In genomic region chrX:48068096-48068887, GRCh38 we compare ENCODE assay signal across 23 cellular contexts. TPM values are rescaled to one million over a fixed set of nuclear protein-coding genes. Genes with fewer than 3 reads are reported as not detected.
DNase-seq lines count a peak whose midpoint lies in the region; ATAC-seq and TF ChIP-seq lines count a peak whose summit lies in the region.
"Had no signal": no experiment of that assay in that cellular context is flagged by ENCODE, and none has a peak within 500 bp of the region (broad histone marks: within the 10 kb centered on the region; RNA-seq: fewer than 3 reads in every experiment).

No MANE protein-coding gene starts in this region.

- no peaks in the 10 kb centered on the region for H3K27me3 Mint-ChIP-seq in activated naive CD8-positive, alpha-beta T cell treated with anti-CD3 and anti-CD28 coated beads for 36 hours
- H3K27me3 Mint-ChIP-seq in activated naive CD8-positive, alpha-beta T cell treated with anti-CD3 and anti-CD28 coated beads, Interleukin-2, amount 50 U/mL, for 24 hours = no peaks in the 10 kb centered on the region
- H3K27me3 Mint-ChIP-seq in neural crest cell (ENCODE audit: low read depth) = no peaks in the 10 kb centered on the region

- H3K4me3 ChIP-seq in mucosa of descending colon = no peak overlapping the region
- H3K4me3 ChIP-seq: GM12878, Peyer's patch had no signal

- H3K36me3 ChIP-seq in mucosa of descending colon (ENCODE audit: low read depth) = no peaks in the 10 kb centered on the region
- H3K36me3 ChIP-seq: Peyer's patch had no signal

- H3K4me3 Mint-ChIP-seq in activated naive CD8-positive, alpha-beta T cell treated with anti-CD3 and anti-CD28 coated beads for 36 hours = peak overlapping the region; percentile 42
- no peak overlapping the region for H3K4me3 Mint-ChIP-seq in activated naive CD8-positive, alpha-beta T cell treated with anti-CD3 and anti-CD28 coated beads, Interleukin-2, amount 50 U/mL, for 24 hours
- peak overlapping the region; percentile 49 for H3K4me3 Mint-ChIP-seq in neural crest cell

- no peak overlapping the region for H3K27ac Mint-ChIP-seq in activated naive CD8-positive, alpha-beta T cell treated with anti-CD3 and anti-CD28 coated beads for 36 hours
- no peak overlapping the region for H3K27ac Mint-ChIP-seq in activated naive CD8-positive, alpha-beta T cell treated with anti-CD3 and anti-CD28 coated beads, Interleukin-2, amount 50 U/mL, for 24 hours
- H3K27ac Mint-ChIP-seq in neural crest cell (ENCODE audit: unreplicated experiment) = no peak overlapping the region

- no peaks in the 10 kb centered on the region for H3K4me1 ChIP-seq in mucosa of descending colon (ENCODE audit: low read depth)
- H3K4me1 ChIP-seq: Peyer's patch had no signal

- intact Hi-C loops in mucosa of descending colon (cut with DNase I, micrococcal nuclease) = no loop called here

- H3K36me3 Mint-ChIP-seq in activated naive CD8-positive, alpha-beta T cell treated with anti-CD3 and anti-CD28 coated beads for 36 hours = peaks cover 7% of the 10 kb centered on the region
- H3K36me3 Mint-ChIP-seq in activated naive CD8-positive, alpha-beta T cell treated with anti-CD3 and anti-CD28 coated beads, Interleukin-2, amount 50 U/mL, for 24 hours (ENCODE audit: low read depth) = peaks cover 2% of the 10 kb centered on the region
- H3K36me3 Mint-ChIP-seq in neural crest cell (ENCODE audit: low read depth) = peaks cover 6% of the 10 kb centered on the region

- DNase-seq in DMS 273 (lab: John Stamatoyannopoulos, UW; ENCODE audit: unreplicated experiment) (peak; percentile 9), DMS 273 treated with DMSO at 0.1 percent for 48 hours (lab: John Stamatoyannopoulos, UW) (no peak), OCI-M1 (lab: John Stamatoyannopoulos, UW) (peak; percentile 1), neural crest cell (ENCODE audit: low read depth, low spot score) (no peak), mucosa of descending colon (no peak)
- DNase-seq in activated naive CD8-positive, alpha-beta T cell treated with anti-CD3 and anti-CD28 coated beads for 36 hours = no peak
- DNase-seq in activated naive CD8-positive, alpha-beta T cell treated with anti-CD3 and anti-CD28 coated beads, Interleukin-2, amount 50 U/mL, for 24 hours = no peak
- DNase-seq: ACHN, Calu3, EL, GDM1, Karpas-422, NCI-H1092 treated with DMSO at 0.1 percent for 48 hours, NCI-H1436, NCI-H187, NCI-H2081 treated with DMSO at 0.1 percent for 48 hours, NCI-H2227 treated with DMSO at 0.1 percent for 48 hours, NCI-H526 treated with DMSO at 0.1 percent for 48 hours, Peyer's patch, SIG-M5 had no signal

- peaks cover 10% of the 10 kb centered on the region for H3K4me1 Mint-ChIP-seq in activated naive CD8-positive, alpha-beta T cell treated with anti-CD3 and anti-CD28 coated beads for 36 hours
- peaks cover 14% of the 10 kb centered on the region for H3K4me1 Mint-ChIP-seq in activated naive CD8-positive, alpha-beta T cell treated with anti-CD3 and anti-CD28 coated beads, Interleukin-2, amount 50 U/mL, for 24 hours
- H3K4me1 Mint-ChIP-seq in neural crest cell = peaks cover 15% of the 10 kb centered on the region

- H3K9me3 Mint-ChIP-seq in activated naive CD8-positive, alpha-beta T cell treated with anti-CD3 and anti-CD28 coated beads for 36 hours = no peaks in the 10 kb centered on the region
- H3K9me3 Mint-ChIP-seq in activated naive CD8-positive, alpha-beta T cell treated with anti-CD3 and anti-CD28 coated beads, Interleukin-2, amount 50 U/mL, for 24 hours = no peaks in the 10 kb centered on the region
- peaks cover 7% of the 10 kb centered on the region for H3K9me3 Mint-ChIP-seq in neural crest cell

- no peak for ATAC-seq in activated naive CD8-positive, alpha-beta T cell treated with anti-CD3 and anti-CD28 coated beads, Interleukin-2, amount 50 U/mL, for 24 hours
- ATAC-seq in mucosa of descending colon = no peak
- no peak for ATAC-seq in HG02610 (IDR thresholded peaks at IDR 0.05; ENCODE audit: unreplicated experiment)
- ATAC-seq: GM12878, HCT116 had no signal

- no peak for TF ChIP-seq CTCF in neural crest cell (conservative IDR thresholded peaks at IDR 0.05)
- no peak for TF ChIP-seq CTCF in mucosa of descending colon (IDR thresholded peaks at IDR 0.05)

- H3K9me3 ChIP-seq in mucosa of descending colon = no peaks in the 10 kb centered on the region
- H3K9me3 ChIP-seq: Peyer's patch had no signal

RNA-seq across cellular contexts. Expression of gene ZNF630, which starts 3.1 kb away (rescaled TPM):
- total RNA-seq in activated naive CD8-positive, alpha-beta T cell treated with anti-CD3 and anti-CD28 coated beads for 36 hours = 1 to 10 TPM; 1.6 to 1.9 TPM
- 1.7 and 2.1 TPM in 2 replicates for total RNA-seq in neural crest cell
- total RNA-seq in mucosa of descending colon = 1 to 10 TPM; 3.2 to 6.4 (median 4.8) TPM

Comparison
In these comparisons a context has a peak if more than half of its experiments do, and no peak if none do; other contexts are left out.
1. DNase-seq: peak in DMS 273 (single experiment) and OCI-M1 (single experiment); none in DMS 273 treated with DMSO at 0.1 percent for 48 hours (single experiment), activated naive CD8-positive, alpha-beta T cell treated with anti-CD3 and anti-CD28 coated beads for 36 hours (single experiment), activated naive CD8-positive, alpha-beta T cell treated with anti-CD3 and anti-CD28 coated beads, Interleukin-2, amount 50 U/mL, for 24 hours (single experiment), neural crest cell (single experiment) and mucosa of descending colon (0 of 3).